Comparison of ENCODE assay signal across 25 cellular contexts in genomic region chr17:68155692-68156091, GRCh38.
"Had no signal": no experiment of that assay in that cellular context is flagged by ENCODE, and none has a peak within 500 bp of the region (broad histone marks: within the 10 kb centered on the region; RNA-seq: fewer than 3 reads in every experiment).

No MANE protein-coding gene starts in this region.

- H3K9me3 ChIP-seq: gastrocnemius medialis, heart left ventricle had no signal

- H3K27me3 ChIP-seq: brain microvascular endothelial cell, dorsolateral prefrontal cortex, gastrocnemius medialis, heart left ventricle had no signal

- ATAC-seq: activated CD4-positive, alpha-beta T cell treated with anti-CD3 and anti-CD28 coated beads for 36 hours; activated CD8-positive, alpha-beta memory T cell treated with anti-CD3 and anti-CD28 coated beads, Interleukin-2, amount 10 ng/mL, durations not matched to agents 7 days and 5 days; activated CD8-positive, alpha-beta T cell treated with anti-CD3 and anti-CD28 coated beads, Interleukin-2, amount 10 ng/mL, durations not matched to agents 7 days and 5 days; activated naive CD8-positive, alpha-beta T cell treated with anti-CD3 and anti-CD28 coated beads, Interleukin-2, amount 50 U/mL, for 24 hours; esophagus mucosa; foreskin keratinocyte; gastrocnemius medialis; heart left ventricle had no signal

- H3K27ac ChIP-seq: brain microvascular endothelial cell, coronary artery, dorsolateral prefrontal cortex, foreskin keratinocyte, gastrocnemius medialis, heart left ventricle had no signal

- H3K4me3 ChIP-seq: coronary artery, dorsolateral prefrontal cortex, gastrocnemius medialis, heart left ventricle had no signal

- H3K4me1 ChIP-seq: foreskin keratinocyte, gastrocnemius medialis had no signal

- DNase-seq: activated CD4-positive, alpha-beta memory T cell treated with anti-CD3 and anti-CD28 coated beads for 36 hours; activated CD4-positive, alpha-beta T cell treated with anti-CD3 and anti-CD28 coated beads for 36 hours; activated CD4-positive, alpha-beta T cell treated with anti-CD3 and anti-CD28 coated beads, Interleukin-2, amount 10 ng/mL, durations not matched to agents 24 days and 14 days; activated CD4-positive, CD25-positive, alpha-beta regulatory T cell; activated CD4-positive, CD25-positive, alpha-beta regulatory T cell treated with anti-CD3 and anti-CD28 coated beads, Interleukin-2, amount 50 U/mL, for 72 hours; activated CD8-positive, alpha-beta memory T cell treated with anti-CD3 and anti-CD28 coated beads, Interleukin-2, amount 10 ng/mL, durations not matched to agents 7 days and 5 days; activated CD8-positive, alpha-beta memory T cell treated with anti-CD3 and anti-CD28 coated beads, Interleukin-2, amount 50 U/mL, for 4 hours; activated CD8-positive, alpha-beta T cell treated with anti-CD3 and anti-CD28 coated beads, Interleukin-2, amount 10 ng/mL, durations not matched to agents 7 days and 5 days; activated effector memory CD4-positive, alpha-beta T cell treated with anti-CD3 and anti-CD28 coated beads, Interleukin-2, amount 50 U/mL, for 16 hours; activated naive CD4-positive, alpha-beta T cell treated with anti-CD3 and anti-CD28 coated beads for 36 hours; activated naive CD8-positive, alpha-beta T cell treated with anti-CD3 and anti-CD28 coated beads for 36 hours; activated naive CD8-positive, alpha-beta T cell treated with anti-CD3 and anti-CD28 coated beads, Interleukin-2, amount 50 U/mL, for 24 hours; activated T-cell treated with anti-CD3 and anti-CD28 coated beads, Interleukin-2, amount 50 U/mL, for 1 hour; activated T-cell treated with anti-CD3 and anti-CD28 coated beads, Interleukin-2, amount 50 U/mL, for 48 hours; brain microvascular endothelial cell; dorsolateral prefrontal cortex; effector memory CD4-positive, alpha-beta T cell; endodermal cell; foreskin keratinocyte; gastrocnemius medialis; glutamatergic neuron; heart left ventricle; T-helper 2 cell had no signal

- H3K36me3 ChIP-seq: brain microvascular endothelial cell, gastrocnemius medialis, heart left ventricle had no signal
